ENCODE assay signal across 9 cellular contexts in genomic region chr3:142618917-142619401, GRCh38. TPM values are rescaled to one million over a fixed set of nuclear protein-coding genes. Genes with fewer than 3 reads are reported as not detected.
DNase-seq lines count a peak whose midpoint lies in the region; ATAC-seq, FAIRE-seq and TF ChIP-seq lines count a peak whose summit lies in the region.
"Had no signal": no experiment of that assay in that cellular context is flagged by ENCODE, and none has a peak within 500 bp of the region (broad histone marks: within the 10 kb centered on the region; RNA-seq: fewer than 3 reads in every experiment).

No MANE protein-coding gene starts in this region.

- H3K4me2 ChIP-seq in keratinocyte (ENCODE audit: control insufficient read depth, extremely low read depth, insufficient read depth, low read depth, low read length): peak overlapping the region; percentile 61

- POLR2A ChIA-PET in RWPE1 (lab: Yijun Ruan, JAX; ENCODE audit: low non-redundant PET): interaction anchor here (0.5 kb wide), 1 partner anchor 24 kb away, joined by 4 read pairs; no protein-coding TSS in a partner anchor

- no peak for TF ChIP-seq CTCF in RWPE1 (conservative IDR thresholded peaks at IDR 0.05; ENCODE audit: low read depth)
- TF ChIP-seq CTCF in keratinocyte (optimal IDR thresholded peaks at IDR 0.05 in 1 of 3, IDR thresholded peaks at IDR 0.05 in 1 of 3, conservative IDR thresholded peaks at IDR 0.05 in 1 of 3; ENCODE audit: extremely low read depth in 1 of 3, insufficient read depth in 2 of 3, low read length in 3 of 3): no peak

- H3K27ac ChIP-seq in RWPE1 (no peak overlapping the region), keratinocyte (ENCODE audit: control insufficient read depth, insufficient read depth, low read length) (peak overlapping the region; percentile 37)

- H3K36me3 ChIP-seq in keratinocyte (ENCODE audit: control insufficient read depth in 2 of 2, extremely low read depth in 1 of 2, insufficient read depth in 2 of 2, low read length in 2 of 2): no peaks in the 10 kb centered on the region

- peak; percentile 94 for FAIRE-seq in keratinocyte (lab: Jason Lieb, UNC)

- CTCF ChIA-PET in RWPE1 (lab: Yijun Ruan, JAX): interaction anchor here (0.5 kb wide), 1 partner anchor 1357 kb away, joined by 7 read pairs; no protein-coding TSS in a partner anchor

- H2AFZ ChIP-seq in keratinocyte (ENCODE audit: control insufficient read depth, low read length): peak overlapping the region; percentile 52

- H3K9me3 ChIP-seq in keratinocyte (ENCODE audit: control insufficient read depth, low read depth, low read length): no peaks in the 10 kb centered on the region

- peaks cover 16% of the 10 kb centered on the region for H3K4me1 ChIP-seq in keratinocyte (ENCODE audit: control insufficient read depth, extremely low read depth, insufficient read depth, low read length)

- DNase-seq in Ammon's horn (ENCODE audit: low spot score): peak; percentile 28
- DNase-seq in NCI-H1436 (lab: John Stamatoyannopoulos, UW): peak; percentile 53
- peak; percentile 56 for DNase-seq in RWPE1 (ENCODE audit: low spot score)
- DNase-seq in keratinocyte (ENCODE audit: low read depth, low spot score): no peak
- no peak for DNase-seq in GOT3 (lab: John Stamatoyannopoulos, UW)
- DNase-seq: activated T-cell treated with anti-CD3 and anti-CD28 coated beads for 4 hours had no signal

- H3K9ac ChIP-seq in keratinocyte (ENCODE audit: control insufficient read depth, extremely low read depth, insufficient read depth, low read length): peak overlapping the region; percentile 12

- no peak overlapping the region for H3K4me3 ChIP-seq in keratinocyte (ENCODE audit: control insufficient read depth in 2 of 3, extremely low read depth in 1 of 3, insufficient read depth in 2 of 3, low read depth in 1 of 3, low read length in 3 of 3)

- H3K27me3 ChIP-seq in keratinocyte (ENCODE audit: control insufficient read depth, extremely low read depth, insufficient read depth, low read length): no peaks in the 10 kb centered on the region

- H4K20me1 ChIP-seq in keratinocyte (ENCODE audit: control insufficient read depth, extremely low read depth, insufficient read depth, low read length): no peaks in the 10 kb centered on the region

- H3K79me2 ChIP-seq in keratinocyte (ENCODE audit: control insufficient read depth, insufficient read depth, low read length): no peaks in the 10 kb centered on the region

- dilution Hi-C loops in keratinocyte (cut with MboI; ENCODE audit: extremely low pct_ligation_motif_present, low sequenced_read_pairs): no loop called here

- no peaks in the 10 kb centered on the region for H3K9me1 ChIP-seq in keratinocyte (ENCODE audit: control insufficient read depth, extremely low read depth, insufficient read depth, low read length)

- ATAC-seq in GM19463 (IDR thresholded peaks at IDR 0.05; ENCODE audit: unreplicated experiment) (no peak), HG03565 (IDR thresholded peaks at IDR 0.05; ENCODE audit: unreplicated experiment) (no peak), GM18502 (IDR thresholded peaks at IDR 0.05; ENCODE audit: poor library complexity, unreplicated experiment) (no peak)

RNA-seq across cellular contexts. Expression of gene PLS1, which starts 22.8 kb away (rescaled TPM):
- polyA plus RNA-seq in keratinocyte: 6.0 to 13.9 TPM (median 10.3 TPM) in 3 replicates
- 5.8 TPM for polyA plus RNA-seq in keratinocyte (2011; ENCODE audit: low read depth)
- polyA plus RNA-seq in keratinocyte (2011; cell fraction: cytosol; rRNA removed): 4.8 and 11.9 TPM in 2 replicates
- 6.0 and 8.0 TPM in 2 replicates for polyA plus RNA-seq in keratinocyte (2011; cell fraction: nucleus; rRNA removed)
- polyA plus RNA-seq in keratinocyte (2012; ENCODE audit: low replicate concordance): 2.7 and 9.3 TPM in 2 replicates
- polyA minus RNA-seq in keratinocyte: 2.2 to 12.7 TPM (median 3.9 TPM) in 3 replicates
- 6.1 TPM for polyA minus RNA-seq in keratinocyte (2011; cell fraction: cytosol; rRNA and poly(A)+ RNA removed)
- 3.2 and 12.5 TPM in 2 replicates for polyA minus RNA-seq in keratinocyte (2011; cell fraction: nucleus; rRNA and poly(A)+ RNA removed)

RNA-seq across cellular contexts. Expression of gene ATR, which starts 40.4 kb away (rescaled TPM):
- polyA plus RNA-seq in keratinocyte: 14.2 to 30.8 TPM (median 20.0 TPM) in 3 replicates
- polyA plus RNA-seq in keratinocyte (2011; ENCODE audit: low read depth): 7.0 TPM
- polyA plus RNA-seq in keratinocyte (2011; cell fraction: cytosol; rRNA removed): 5.3 and 11.4 TPM in 2 replicates
- 36.4 and 58.0 TPM in 2 replicates for polyA plus RNA-seq in keratinocyte (2011; cell fraction: nucleus; rRNA removed)
- 9.9 and 18.1 TPM in 2 replicates for polyA plus RNA-seq in keratinocyte (2012; ENCODE audit: low replicate concordance)
- polyA minus RNA-seq in keratinocyte: 10.0 to 51.3 TPM (median 29.6 TPM) in 3 replicates
- polyA minus RNA-seq in keratinocyte (2011; cell fraction: cytosol; rRNA and poly(A)+ RNA removed): 16.7 TPM
- 47.1 and 89.4 TPM in 2 replicates for polyA minus RNA-seq in keratinocyte (2011; cell fraction: nucleus; rRNA and poly(A)+ RNA removed)

Comparison
In these comparisons a context has a peak if more than half of its experiments do, and no peak if none do; other contexts are left out.
1. DNase-seq: peak in Ammon's horn (single experiment), NCI-H1436 (single experiment) and RWPE1 (single experiment); none in keratinocyte (single experiment) and GOT3 (single experiment).